ENCODE assay signal across 9 cellular contexts in the genomic region with DNA sequence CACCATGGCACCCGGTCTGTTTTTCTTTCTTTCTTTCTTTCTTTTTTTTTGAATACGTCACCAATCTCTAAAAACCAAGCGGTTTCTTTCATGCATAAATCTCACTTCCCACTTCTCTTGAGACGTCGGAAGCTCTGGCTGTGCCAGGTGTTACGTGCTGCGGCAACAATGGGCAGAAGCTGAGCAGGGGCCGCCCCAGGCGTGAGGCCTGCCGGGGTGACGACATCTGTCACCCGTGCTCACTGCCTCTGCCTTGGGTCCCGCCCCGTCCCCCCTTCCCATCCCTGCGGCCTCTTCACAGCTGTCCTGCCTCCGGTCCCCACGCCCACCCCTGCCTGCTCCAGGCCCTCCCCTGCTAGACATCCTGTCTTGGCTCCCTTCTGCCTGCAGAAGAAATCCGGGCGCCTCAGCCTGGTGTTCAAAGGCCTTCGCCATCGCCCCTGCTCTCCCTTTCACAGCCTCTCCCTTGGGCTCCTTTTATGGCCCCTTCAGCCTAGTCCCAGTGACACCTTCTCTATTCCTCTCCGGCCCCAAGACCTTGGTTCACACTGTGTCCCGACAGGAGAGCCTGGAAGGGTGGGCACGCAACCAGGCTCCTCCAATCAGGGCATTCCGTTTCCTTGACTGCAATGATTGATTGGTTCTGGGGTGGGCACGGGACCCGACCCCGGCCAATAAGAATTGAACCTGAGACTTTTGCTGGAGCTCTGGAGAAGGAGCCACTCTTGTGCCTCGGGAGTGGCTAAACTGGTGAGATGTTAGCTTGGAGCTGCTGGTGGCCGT.
DNase-seq lines count a peak whose midpoint lies in the region; ATAC-seq lines count a peak whose summit lies in the region.
"Had no signal": no experiment of that assay in that cellular context is flagged by ENCODE, and none has a peak within 500 bp of the region (broad histone marks: within the 10 kb centered on the region; RNA-seq: fewer than 3 reads in every experiment).

No MANE protein-coding gene starts in this region.

- H3K4me3 ChIP-seq in HAP-1 = no peak overlapping the region
- H3K4me3 ChIP-seq: A549 had no signal

- H3K36me3 ChIP-seq in HAP-1 (replicated peaks) = no peaks in the 10 kb centered on the region

- H3K9me3 ChIP-seq in HAP-1 = no peaks in the 10 kb centered on the region
- H3K9me3 ChIP-seq: A549 had no signal

- in situ Hi-C loops in HAP-1 (cut with MboI; ENCODE audit: low sequenced_read_pairs) = loop anchor here (5.0 kb wide), 1 partner anchor 91 kb away; no protein-coding TSS in a partner anchor

- H3K4me1 ChIP-seq in HAP-1 = no peaks in the 10 kb centered on the region

- peak; percentile 78 for ATAC-seq in HG03108 (IDR thresholded peaks at IDR 0.05; ENCODE audit: unreplicated experiment)
- ATAC-seq: A549 had no signal

- DNase-seq in NCI-H1417 (lab: John Stamatoyannopoulos, UW) (peak in 2 of 3 experiments; percentile 52 to 71), NCI-H1417 treated with DMSO at 0.1 percent for 48 hours (lab: John Stamatoyannopoulos, UW) (no peak), T follicular helper cell (ENCODE audit: low read depth) (peak; percentile 63), HAP-1 (ENCODE audit: low spot score in 2 of 2) (no peak), islet precursor cell (no peak)
- DNase-seq in central memory CD4-positive, alpha-beta T cell = peak; percentile 86
- DNase-seq in stimulated activated CD4-positive, alpha-beta T cell treated with anti-CD3 and anti-CD28 coated beads, TNF-alpha, amount 100 ng/mL, for 48 hours (ENCODE audit: low read depth in 3 of 3) = peak; percentile 42 to 73 (median 62)

- H3K27me3 ChIP-seq in HAP-1 (ENCODE audit: low read depth) = no peaks in the 10 kb centered on the region

Comparison
In these comparisons a context has a peak if more than half of its experiments do, and no peak if none do; other contexts are left out.
1. DNase-seq: peak in NCI-H1417 (2 of 3), T follicular helper cell (single experiment), central memory CD4-positive, alpha-beta T cell (single experiment) and stimulated activated CD4-positive, alpha-beta T cell treated with anti-CD3 and anti-CD28 coated beads, TNF-alpha, amount 100 ng/mL, for 48 hours (3 of 3); none in NCI-H1417 treated with DMSO at 0.1 percent for 48 hours (single experiment), HAP-1 (0 of 2) and islet precursor cell (single experiment).